ENCODE assay signal across 11 cellular contexts in the genomic region with DNA sequence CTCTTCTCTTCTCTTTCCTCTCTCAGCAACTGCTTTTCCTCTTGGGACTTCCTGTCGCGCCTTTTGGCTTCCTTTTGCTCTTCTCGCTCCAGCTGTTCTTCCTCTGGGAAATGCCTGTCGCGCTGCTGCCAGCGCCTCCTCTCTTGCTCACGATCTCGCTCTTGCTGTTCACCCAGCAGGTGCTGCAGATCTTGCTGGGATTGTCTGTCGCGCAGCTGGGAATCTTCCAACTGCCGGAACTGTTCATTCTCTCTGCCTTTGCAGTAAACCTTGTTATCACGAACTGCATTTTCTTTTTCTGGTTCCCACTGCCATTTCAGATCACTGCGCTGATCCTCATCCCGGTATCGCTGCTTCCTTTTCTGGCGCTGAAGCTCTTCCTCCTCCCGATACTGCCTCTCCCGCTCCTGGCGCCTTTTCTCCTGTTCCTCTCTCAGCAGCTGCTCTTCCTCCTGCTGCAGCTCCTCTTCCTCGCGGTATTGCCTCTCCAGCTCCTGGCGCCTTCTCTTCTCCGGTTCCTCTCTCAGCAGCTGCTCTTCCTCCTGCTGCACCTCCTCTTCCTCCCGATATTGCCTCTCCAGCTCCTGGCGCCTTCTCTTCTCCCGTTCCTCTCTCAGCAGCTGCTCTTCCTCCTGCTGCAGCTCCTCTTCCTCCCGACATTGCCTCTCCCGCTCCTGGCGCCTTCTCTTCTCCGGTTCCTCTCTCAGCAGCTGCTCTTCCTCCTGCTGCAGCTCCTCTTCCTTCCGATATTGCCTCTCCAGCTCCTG. TPM values are rescaled to one million over a fixed set of nuclear protein-coding genes. Genes with fewer than 3 reads are reported as not detected.
A peak's percentile ranks its signal among the peaks of the same experiment; 100 is the strongest.
DNase-seq lines count a peak whose midpoint lies in the region; ATAC-seq, FAIRE-seq and TF ChIP-seq lines count a peak whose summit lies in the region.
"Had no signal": no experiment of that assay in that cellular context is flagged by ENCODE, and none has a peak within 500 bp of the region (broad histone marks: within the 10 kb centered on the region; RNA-seq: fewer than 3 reads in every experiment).

No MANE protein-coding gene starts in this region.

- H3K4me3 ChIP-seq in right cardiac atrium (ENCODE audit: low read length) (peak overlapping the region; percentile 54), astrocyte of the spinal cord (ENCODE audit: low read depth, low read length) (peak overlapping the region; percentile 42)

- TF ChIP-seq CTCF in astrocyte of the spinal cord (IDR thresholded peaks at IDR 0.05; ENCODE audit: low read depth, low read length), result no peak

- DNase-seq in right cardiac atrium (peak in 1 of 3 donors; percentile 17), left ventricle myocardium superior (no peak), astrocyte of the spinal cord (ENCODE audit: low read depth, low spot score) (peak; percentile 1), kidney tubule cell (ENCODE audit: low spot score) (peak; percentile 9), urothelium cell line (ENCODE audit: low spot score) (no peak), NCI-H2107 (lab: John Stamatoyannopoulos, UW) (no peak), posterior vena cava (ENCODE audit: low spot score) (no peak)
- DNase-seq: activated CD4-positive, alpha-beta T cell treated with anti-CD3 and anti-CD28 coated beads, Interleukin-2, amount 50 U/mL, for 1 hour; immature natural killer cell had no signal

- in situ Hi-C loops in astrocyte of the spinal cord (cut with HindIII; ENCODE audit: low sequenced_read_pairs), result no loop called here

- intact Hi-C loops in right cardiac atrium (cut with DNase I), result no loop called here
- intact Hi-C loops in left ventricle myocardium superior (cut with micrococcal nuclease), result no loop called here
- intact Hi-C loops in posterior vena cava (cut with DNase I), result no loop called here

- peaks cover 2% of the 10 kb centered on the region for H3K9me3 ChIP-seq in right cardiac atrium (ENCODE audit: control insufficient read depth, low read length)

- ATAC-seq in right cardiac atrium (no peak), left ventricle myocardium superior (no peak), HG03457 (IDR thresholded peaks at IDR 0.05; ENCODE audit: unreplicated experiment) (no peak)

- H3K27me3 ChIP-seq in right cardiac atrium (ENCODE audit: control insufficient read depth, insufficient read depth), result peaks cover 4% of the 10 kb centered on the region

- H3K27ac ChIP-seq in right cardiac atrium (ENCODE audit: low read length), result no peak overlapping the region

- H3K4me1 ChIP-seq in right cardiac atrium (ENCODE audit: control insufficient read depth, insufficient read depth, low read length), result peaks cover 19% of the 10 kb centered on the region

- 7% methylated on average over 31 of the region's 31 CpGs for WGBS in right cardiac atrium

- peak; percentile 17 for FAIRE-seq in urothelium cell line (lab: Jason Lieb, UNC)

RNA-seq across cellular contexts. Expression of gene TCHH, which starts 5.8 kb away (rescaled TPM):
- total RNA-seq in right cardiac atrium (under 1 TPM; 0.03 to 0.11 (median 0.10) TPM), left ventricle myocardium superior (0.02 TPM), posterior vena cava (under 1 TPM; 0.14 to 0.23 TPM)
- 0.09 TPM for polyA plus RNA-seq in right cardiac atrium
- polyA plus RNA-seq: immature natural killer cell had no signal

RNA-seq across cellular contexts. Expression of gene TCHHL1, which starts 20.6 kb away (rescaled TPM):
- total RNA-seq in right cardiac atrium (not detected), left ventricle myocardium superior (not detected), posterior vena cava (not detected)
- polyA plus RNA-seq in right cardiac atrium, result not detected
- total RNA-seq: renal cortical epithelial cell had no signal
- polyA plus RNA-seq: immature natural killer cell had no signal

RNA-seq across cellular contexts. Expression of gene RPTN, which starts 49.6 kb away (rescaled TPM):
- total RNA-seq in right cardiac atrium (not detected), left ventricle myocardium superior (not detected), posterior vena cava (not detected)
- not detected for polyA plus RNA-seq in right cardiac atrium
- polyA plus RNA-seq: immature natural killer cell had no signal

Comparison
In these comparisons a context has a peak if more than half of its experiments do, and no peak if none do; other contexts are left out.
1. DNase-seq: peak in astrocyte of the spinal cord (single experiment) and kidney tubule cell (single experiment); none in left ventricle myocardium superior (single experiment), urothelium cell line (single experiment), NCI-H2107 (single experiment) and posterior vena cava (single experiment).